8 cellular contexts compared by ENCODE assay signal in genomic region chr12:118120579-118121363, GRCh38. TPM values are rescaled to one million over a fixed set of nuclear protein-coding genes. Genes with fewer than 3 reads are reported as not detected.
A peak's percentile ranks its signal among the peaks of the same experiment; 100 is the strongest.
DNase-seq lines count a peak whose midpoint lies in the region; ATAC-seq and TF ChIP-seq lines count a peak whose summit lies in the region.

No MANE protein-coding gene starts in this region.

- H3K36me3 ChIP-seq in parathyroid adenoma (ENCODE audit: control insufficient read depth, insufficient read depth, low read length) (no peaks in the 10 kb centered on the region), uterus (no peaks in the 10 kb centered on the region)

- ATAC-seq in Right ventricle myocardium inferior: peak; percentile 84

- no peak for TF ChIP-seq POLR2A in uterus (IDR thresholded peaks at IDR 0.05)

- H2AFZ ChIP-seq in parathyroid adenoma: peak overlapping the region; percentile 68

- peak overlapping the region; percentile 7 for H3K4me3 ChIP-seq in parathyroid adenoma (ENCODE audit: low read depth, low read length)
- no peak overlapping the region for H3K4me3 ChIP-seq in uterus

- in situ Hi-C loops in SK-MEL-5 (cut with HindIII; ENCODE audit: low pct_unique_long_range_greater_than_20kb, low sequenced_read_pairs): no loop called here

- peak overlapping the region; percentile 67 for H3K4me2 ChIP-seq in parathyroid adenoma (ENCODE audit: low read length)

- H3K79me2 ChIP-seq in parathyroid adenoma: no peaks in the 10 kb centered on the region

- TF ChIP-seq CTCF in LNCAP (IDR thresholded peaks at IDR 0.05): peak; percentile 72
- peak; percentile 34 for TF ChIP-seq CTCF in parathyroid adenoma (IDR thresholded peaks at IDR 0.05)
- TF ChIP-seq CTCF in uterus (IDR thresholded peaks at IDR 0.05): peak; percentile 13 to 77 (median 36)

- no peaks in the 10 kb centered on the region for H3K9me3 ChIP-seq in parathyroid adenoma (ENCODE audit: control insufficient read depth, low read length)
- H3K9me3 ChIP-seq in uterus: no peaks in the 10 kb centered on the region

- DNase-seq in AG20443 (ENCODE audit: low spot score) (peak; percentile 93), GM19240 (ENCODE audit: insufficient read length, low spot score) (peak; percentile 85), SK-MEL-5 (ENCODE audit: low read depth, low spot score) (peak; percentile 83), Right ventricle myocardium inferior (ENCODE audit: missing footprints) (peak; percentile 84), uterus (peak; percentile 63 to 74)
- DNase-seq in activated naive CD4-positive, alpha-beta T cell treated with anti-CD3 and anti-CD28 coated beads, Interleukin-2, amount 50 U/mL, for 16 hours: peak; percentile 60

- H3K27ac ChIP-seq in parathyroid adenoma: peak overlapping the region; percentile 68
- H3K27ac ChIP-seq in uterus: peak overlapping the region in 1 of 2 donors; percentile 49

- H3K4me1 ChIP-seq in parathyroid adenoma (peaks cover 4% of the 10 kb centered on the region), uterus (no peaks in the 10 kb centered on the region)

- H3K27me3 ChIP-seq in parathyroid adenoma (ENCODE audit: control insufficient read depth, insufficient read depth, low read length): no peaks in the 10 kb centered on the region
- H3K27me3 ChIP-seq in uterus: no peaks in the 10 kb centered on the region

- H3K9ac ChIP-seq in parathyroid adenoma: no peak overlapping the region

- intact Hi-C loops in Right ventricle myocardium inferior (cut with DNase I) (loop anchor here (1.0 kb wide), 1 partner anchor 256 kb away; the partner anchor contains the start of gene SUDS3), uterus (cut with DNase I; ENCODE audit: low total_unique reads) (loop anchor here (10.0 kb wide), 1 partner anchor 254 kb away; the partner anchor contains the start of genes SUDS3 and TAOK3)

RNA-seq across cellular contexts. Expression of gene PEBP1, which starts 15.2 kb away (rescaled TPM):
- 512 and 576 TPM in 2 replicates for total RNA-seq in SK-MEL-5 (2014; rRNA removed; shearing (Covaris generic))
- 434 and 443 TPM in 2 replicates for polyA plus RNA-seq in SK-MEL-5 (2015; cell fraction: cytosol; rRNA removed)
- polyA plus RNA-seq in SK-MEL-5 (2015; cell fraction: nucleus; rRNA removed): 147 and 172 TPM in 2 replicates
- 459 TPM for total RNA-seq in Right ventricle myocardium inferior
- 100 to 1,000 TPM in 3 of 4 donors, 10 to 100 TPM in 1; 98.1 to 182 (median 136) TPM for total RNA-seq in uterus

RNA-seq across cellular contexts. Expression of gene VSIG10, which starts 17.0 kb away (rescaled TPM):
- total RNA-seq in SK-MEL-5 (2014; rRNA removed; shearing (Covaris generic)): 28.1 and 32.2 TPM in 2 replicates
- polyA plus RNA-seq in SK-MEL-5 (2015; cell fraction: cytosol; rRNA removed): 18.1 and 61.9 TPM in 2 replicates
- polyA plus RNA-seq in SK-MEL-5 (2015; cell fraction: nucleus; rRNA removed): 27.2 and 52.5 TPM in 2 replicates
- 12.4 TPM for total RNA-seq in Right ventricle myocardium inferior
- 10 to 100 TPM; 27.6 to 59.9 (median 39.4) TPM for total RNA-seq in uterus

RNA-seq across cellular contexts. Expression of gene WSB2, which starts 59.8 kb away (rescaled TPM):
- total RNA-seq in SK-MEL-5 (2014; rRNA removed; shearing (Covaris generic)): 223 and 248 TPM in 2 replicates
- 135 and 167 TPM in 2 replicates for polyA plus RNA-seq in SK-MEL-5 (2015; cell fraction: cytosol; rRNA removed)
- polyA plus RNA-seq in SK-MEL-5 (2015; cell fraction: nucleus; rRNA removed): 48.9 and 68.7 TPM in 2 replicates
- total RNA-seq in Right ventricle myocardium inferior (97.3 TPM), uterus (10 to 100 TPM; 22.4 to 59.2 (median 45.0) TPM)
